In genomic region chrX:47222776-47223350, GRCh38 we compare ENCODE assay signal across 19 cellular contexts.
"Had no signal": no experiment of that assay in that cellular context is flagged by ENCODE, and none has a peak within 500 bp of the region (broad histone marks: within the 10 kb centered on the region; RNA-seq: fewer than 3 reads in every experiment).

No MANE protein-coding gene starts in this region.

- H3K27me3 ChIP-seq: cardiac muscle cell, ovary, right lobe of liver, suprapubic skin had no signal

- ATAC-seq: effector memory CD8-positive, alpha-beta T cell; left colon; lower lobe of right lung; right lobe of liver; stimulated activated naive CD8-positive, alpha-beta T cell treated with anti-CD3 and anti-CD28 coated beads, Interleukin-15, amount 100 ng/mL, for 72 hours had no signal

- H3K27ac ChIP-seq: cardiac muscle cell, lower lobe of right lung, ovary, right lobe of liver, suprapubic skin, VCaP had no signal

- DNase-seq: activated CD4-positive, CD25-positive, alpha-beta regulatory T cell treated with anti-CD3 and anti-CD28 coated beads, Interleukin-2, amount 50 U/mL, for 72 hours; activated CD8-positive, alpha-beta memory T cell treated with anti-CD3 and anti-CD28 coated beads for 24 hours; activated CD8-positive, alpha-beta memory T cell treated with anti-CD3 and anti-CD28 coated beads, Interleukin-2, amount 50 U/mL, for 48 hours; activated gamma-delta T cell; dermis blood vessel endothelial cell; effector memory CD8-positive, alpha-beta T cell; lower lobe of right lung; small intestine; stimulated activated CD4-positive, alpha-beta T cell treated with anti-CD3 and anti-CD28 coated beads, Interleukin-4, amount 100 ng/mL, for 1 hour; stimulated activated naive CD8-positive, alpha-beta T cell treated with anti-CD3 and anti-CD28 coated beads, Interleukin-15, amount 100 ng/mL, for 72 hours; T-helper 2 cell; trophoblast cell had no signal

- H3K4me3 ChIP-seq: cardiac muscle cell, lower lobe of right lung, ovary, right lobe of liver, suprapubic skin had no signal

- FAIRE-seq: islet of Langerhans, small intestine had no signal

- H3K36me3 ChIP-seq: ovary had no signal

- H3K9me3 ChIP-seq: lower lobe of right lung, ovary, right lobe of liver, suprapubic skin had no signal
